1 cellular context compared by ENCODE assay signal in genomic region chr3:167884481-167884880, GRCh38.
TF ChIP-seq lines count a peak whose summit lies in the region.

No MANE protein-coding gene starts in this region.

TF ChIP-seq in GM23338, 12 proteins besides CTCF, POLR2A, EP300 and RAD21 (continued from another document):
- TF ChIP-seq, protein P1, sequence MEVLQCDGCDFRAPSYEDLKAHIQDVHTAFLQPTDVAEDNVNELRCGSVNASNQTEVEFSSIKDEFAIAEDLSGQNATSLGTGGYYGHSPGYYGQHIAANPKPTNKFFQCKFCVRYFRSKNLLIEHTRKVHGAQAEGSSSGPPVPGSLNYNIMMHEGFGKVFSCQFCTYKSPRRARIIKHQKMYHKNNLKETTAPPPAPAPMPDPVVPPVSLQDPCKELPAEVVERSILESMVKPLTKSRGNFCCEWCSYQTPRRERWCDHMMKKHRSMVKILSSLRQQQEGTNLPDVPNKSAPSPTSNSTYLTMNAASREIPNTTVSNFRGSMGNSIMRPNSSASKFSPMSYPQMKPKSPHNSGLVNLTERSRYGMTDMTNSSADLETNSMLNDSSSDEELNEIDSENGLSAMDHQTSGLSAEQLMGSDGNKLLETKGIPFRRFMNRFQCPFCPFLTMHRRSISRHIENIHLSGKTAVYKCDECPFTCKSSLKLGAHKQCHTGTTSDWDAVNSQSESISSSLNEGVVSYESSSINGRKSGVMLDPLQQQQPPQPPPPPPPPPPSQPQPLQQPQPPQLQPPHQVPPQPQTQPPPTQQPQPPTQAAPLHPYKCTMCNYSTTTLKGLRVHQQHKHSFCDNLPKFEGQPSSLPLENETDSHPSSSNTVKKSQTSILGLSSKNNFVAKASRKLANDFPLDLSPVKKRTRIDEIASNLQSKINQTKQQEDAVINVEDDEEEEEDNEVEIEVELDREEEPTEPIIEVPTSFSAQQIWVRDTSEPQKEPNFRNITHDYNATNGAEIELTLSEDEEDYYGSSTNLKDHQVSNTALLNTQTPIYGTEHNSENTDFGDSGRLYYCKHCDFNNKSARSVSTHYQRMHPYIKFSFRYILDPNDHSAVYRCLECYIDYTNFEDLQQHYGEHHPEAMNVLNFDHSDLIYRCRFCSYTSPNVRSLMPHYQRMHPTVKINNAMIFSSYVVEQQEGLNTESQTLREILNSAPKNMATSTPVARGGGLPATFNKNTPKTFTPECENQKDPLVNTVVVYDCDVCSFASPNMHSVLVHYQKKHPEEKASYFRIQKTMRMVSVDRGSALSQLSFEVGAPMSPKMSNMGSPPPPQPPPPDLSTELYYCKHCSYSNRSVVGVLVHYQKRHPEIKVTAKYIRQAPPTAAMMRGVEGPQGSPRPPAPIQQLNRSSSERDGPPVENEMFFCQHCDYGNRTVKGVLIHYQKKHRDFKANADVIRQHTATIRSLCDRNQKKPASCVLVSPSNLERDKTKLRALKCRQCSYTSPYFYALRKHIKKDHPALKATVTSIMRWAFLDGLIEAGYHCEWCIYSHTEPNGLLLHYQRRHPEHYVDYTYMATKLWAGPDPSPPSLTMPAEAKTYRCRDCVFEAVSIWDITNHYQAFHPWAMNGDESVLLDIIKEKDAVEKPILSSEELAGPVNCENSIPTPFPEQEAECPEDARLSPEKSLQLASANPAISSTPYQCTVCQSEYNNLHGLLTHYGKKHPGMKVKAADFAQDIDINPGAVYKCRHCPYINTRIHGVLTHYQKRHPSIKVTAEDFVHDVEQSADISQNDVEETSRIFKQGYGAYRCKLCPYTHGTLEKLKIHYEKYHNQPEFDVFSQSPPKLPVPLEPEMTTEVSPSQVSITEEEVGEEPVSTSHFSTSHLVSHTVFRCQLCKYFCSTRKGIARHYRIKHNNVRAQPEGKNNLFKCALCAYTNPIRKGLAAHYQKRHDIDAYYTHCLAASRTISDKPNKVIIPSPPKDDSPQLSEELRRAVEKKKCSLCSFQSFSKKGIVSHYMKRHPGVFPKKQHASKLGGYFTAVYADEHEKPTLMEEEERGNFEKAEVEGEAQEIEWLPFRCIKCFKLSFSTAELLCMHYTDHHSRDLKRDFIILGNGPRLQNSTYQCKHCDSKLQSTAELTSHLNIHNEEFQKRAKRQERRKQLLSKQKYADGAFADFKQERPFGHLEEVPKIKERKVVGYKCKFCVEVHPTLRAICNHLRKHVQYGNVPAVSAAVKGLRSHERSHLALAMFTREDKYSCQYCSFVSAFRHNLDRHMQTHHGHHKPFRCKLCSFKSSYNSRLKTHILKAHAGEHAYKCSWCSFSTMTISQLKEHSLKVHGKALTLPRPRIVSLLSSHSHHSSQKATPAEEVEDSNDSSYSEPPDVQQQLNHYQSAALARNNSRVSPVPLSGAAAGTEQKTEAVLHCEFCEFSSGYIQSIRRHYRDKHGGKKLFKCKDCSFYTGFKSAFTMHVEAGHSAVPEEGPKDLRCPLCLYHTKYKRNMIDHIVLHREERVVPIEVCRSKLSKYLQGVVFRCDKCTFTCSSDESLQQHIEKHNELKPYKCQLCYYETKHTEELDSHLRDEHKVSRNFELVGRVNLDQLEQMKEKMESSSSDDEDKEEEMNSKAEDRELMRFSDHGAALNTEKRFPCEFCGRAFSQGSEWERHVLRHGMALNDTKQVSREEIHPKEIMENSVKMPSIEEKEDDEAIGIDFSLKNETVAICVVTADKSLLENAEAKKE (CRISPR knock-in tag; IDR thresholded peaks at IDR 0.05) = no peak
- TF ChIP-seq, protein P2, sequence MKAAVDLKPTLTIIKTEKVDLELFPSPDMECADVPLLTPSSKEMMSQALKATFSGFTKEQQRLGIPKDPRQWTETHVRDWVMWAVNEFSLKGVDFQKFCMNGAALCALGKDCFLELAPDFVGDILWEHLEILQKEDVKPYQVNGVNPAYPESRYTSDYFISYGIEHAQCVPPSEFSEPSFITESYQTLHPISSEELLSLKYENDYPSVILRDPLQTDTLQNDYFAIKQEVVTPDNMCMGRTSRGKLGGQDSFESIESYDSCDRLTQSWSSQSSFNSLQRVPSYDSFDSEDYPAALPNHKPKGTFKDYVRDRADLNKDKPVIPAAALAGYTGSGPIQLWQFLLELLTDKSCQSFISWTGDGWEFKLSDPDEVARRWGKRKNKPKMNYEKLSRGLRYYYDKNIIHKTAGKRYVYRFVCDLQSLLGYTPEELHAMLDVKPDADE (IDR thresholded peaks at IDR 0.05) = no peak
- no peak for TF ChIP-seq STAT1 (IDR thresholded peaks at IDR 0.05; ENCODE audit: unreplicated experiment)
- no peak for TF ChIP-seq CREB1 (CRISPR knock-in tag; IDR thresholded peaks at IDR 0.05; ENCODE audit: low read depth)
- TF ChIP-seq EZH2phosphoT487 (IDR thresholded peaks at IDR 0.05; ENCODE audit: unreplicated experiment) = no peak
TF ChIP-seq in GM23338: peak in this region for 0.
